In the genomic region with DNA sequence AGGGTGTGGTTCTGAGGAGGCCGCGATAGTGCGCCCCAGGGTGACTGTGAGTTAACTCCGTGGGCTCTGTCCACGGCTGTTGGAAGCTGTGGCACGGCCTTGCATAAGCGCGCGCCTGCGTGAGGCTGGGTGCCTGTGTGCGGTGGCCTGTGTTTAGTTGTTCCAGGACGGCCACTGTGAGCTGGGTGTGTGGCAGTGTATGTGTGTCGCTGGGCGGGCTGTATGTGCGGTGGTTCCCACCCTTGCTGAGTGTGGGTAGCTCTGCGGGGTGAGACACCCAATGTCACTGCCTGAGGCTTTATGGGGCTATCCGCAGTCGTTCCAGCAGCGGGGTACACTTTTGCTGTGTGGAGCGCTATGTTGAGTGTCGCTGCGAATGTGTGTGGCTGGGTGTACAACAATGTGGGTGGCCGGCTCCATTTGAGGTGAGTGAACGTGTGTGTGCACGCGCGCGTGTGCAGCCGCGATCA, we compare ENCODE assay signal across 1 cellular context.
A peak's percentile ranks its signal among the peaks of the same experiment; 100 is the strongest.
TF ChIP-seq lines count a peak whose summit lies in the region.

No MANE protein-coding gene starts in this region.

TF ChIP-seq in K562, 482 proteins besides CTCF, POLR2A, EP300 and RAD21 (continued from another document and continues in another):
- TF ChIP-seq ATF6 (CRISPR knock-in tag; IDR thresholded peaks at IDR 0.05) (no peak), ATF1 (CRISPR knock-in tag; IDR thresholded peaks at IDR 0.05) (no peak), ATF1 (tag; IDR thresholded peaks at IDR 0.05) (peak; percentile 58), ZNF282 (CRISPR knock-in tag; IDR thresholded peaks at IDR 0.05) (no peak), PTTG1 (tag; IDR thresholded peaks at IDR 0.05; ENCODE audit: low read depth) (no peak), ZNF3 (CRISPR knock-in tag; IDR thresholded peaks at IDR 0.05) (no peak), TEAD1 (CRISPR knock-in tag; IDR thresholded peaks at IDR 0.05) (no peak), DIDO1 (tag; IDR thresholded peaks at IDR 0.05; ENCODE audit: low read depth) (no peak), SMARCB1 (IDR thresholded peaks at IDR 0.05; ENCODE audit: insufficient read length, low read depth) (no peak), KDM1A (IDR thresholded peaks at IDR 0.05) (peak in 1 of 2 experiments; percentile 42; a peak in 2 of 4 replicates), ZNF507 (tag; conservative IDR thresholded peaks at IDR 0.05) (no peak), GTF2F1 (IDR thresholded peaks at IDR 0.05; ENCODE audit: low read depth, low read length) (no peak), HDGF (IDR thresholded peaks at IDR 0.05) (peak; percentile 82; the same call in 1 of the 2 replicates), NONO (IDR thresholded peaks at IDR 0.05; ENCODE audit: low read depth in 2 of 2, low read length in 1 of 2) (no peak), ILK (tag; IDR thresholded peaks at IDR 0.05; ENCODE audit: borderline replicate concordance, low read depth) (no peak), SMAD1 (IDR thresholded peaks at IDR 0.05; ENCODE audit: low read depth, low read length, partially characterized antibody) (no peak), ZNF217 (CRISPR knock-in tag; IDR thresholded peaks at IDR 0.05) (no peak), GTF2E2 (tag; IDR thresholded peaks at IDR 0.05) (no peak), WHSC1 (IDR thresholded peaks at IDR 0.05; ENCODE audit: low read length) (no peak), ZBTB2 (IDR thresholded peaks at IDR 0.05) (peak; percentile 90), FOS (IDR thresholded peaks at IDR 0.05; ENCODE audit: extremely low read depth, insufficient read length) (no peak), BCOR (IDR thresholded peaks at IDR 0.05) (no peak), POLR2B (IDR thresholded peaks at IDR 0.05; ENCODE audit: low read depth, partially characterized antibody) (no peak), MYNN (IDR thresholded peaks at IDR 0.05) (no peak), MYNN (CRISPR knock-in tag; IDR thresholded peaks at IDR 0.05) (no peak), ARID4B (CRISPR knock-in tag; IDR thresholded peaks at IDR 0.05) (no peak), E4F1 (CRISPR knock-in tag; IDR thresholded peaks at IDR 0.05; ENCODE audit: borderline replicate concordance) (no peak), ZNF41 (CRISPR knock-in tag; conservative IDR thresholded peaks at IDR 0.05) (no peak), SP2 (IDR thresholded peaks at IDR 0.05; ENCODE audit: extremely low read depth, low read depth, low read length, poor library complexity, severe bottlenecking) (no peak), PHTF2 (CRISPR knock-in tag; IDR thresholded peaks at IDR 0.05) (no peak), SLC30A9 (CRISPR knock-in tag; IDR thresholded peaks at IDR 0.05) (no peak), RBFOX2 (IDR thresholded peaks at IDR 0.05; ENCODE audit: low read depth, low read length) (peak; percentile 68; the same call in 1 of the 2 replicates), IRF2 (CRISPR knock-in tag; IDR thresholded peaks at IDR 0.05) (no peak), ZNF589 (CRISPR knock-in tag; IDR thresholded peaks at IDR 0.05; ENCODE audit: low read depth) (no peak), TSHZ1 (CRISPR knock-in tag; IDR thresholded peaks at IDR 0.05) (no peak), PHF20 (IDR thresholded peaks at IDR 0.05; ENCODE audit: partially characterized antibody) (no peak), TFAM (CRISPR knock-in tag; conservative IDR thresholded peaks at IDR 0.05) (no peak), HNRNPLL (IDR thresholded peaks at IDR 0.05; ENCODE audit: low read depth, low read length, poor library complexity, severe bottlenecking) (no peak), RB1 (IDR thresholded peaks at IDR 0.05; ENCODE audit: low read depth) (no peak; the same call in 1 of the 2 replicates)
- TF ChIP-seq, protein P1, sequence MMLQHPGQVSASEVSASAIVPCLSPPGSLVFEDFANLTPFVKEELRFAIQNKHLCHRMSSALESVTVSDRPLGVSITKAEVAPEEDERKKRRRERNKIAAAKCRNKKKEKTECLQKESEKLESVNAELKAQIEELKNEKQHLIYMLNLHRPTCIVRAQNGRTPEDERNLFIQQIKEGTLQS (IDR thresholded peaks at IDR 0.05) = no peak
- TF ChIP-seq, protein P1 (CRISPR knock-in tag; conservative IDR thresholded peaks at IDR 0.05) = no peak
- TF ChIP-seq, protein P2, sequence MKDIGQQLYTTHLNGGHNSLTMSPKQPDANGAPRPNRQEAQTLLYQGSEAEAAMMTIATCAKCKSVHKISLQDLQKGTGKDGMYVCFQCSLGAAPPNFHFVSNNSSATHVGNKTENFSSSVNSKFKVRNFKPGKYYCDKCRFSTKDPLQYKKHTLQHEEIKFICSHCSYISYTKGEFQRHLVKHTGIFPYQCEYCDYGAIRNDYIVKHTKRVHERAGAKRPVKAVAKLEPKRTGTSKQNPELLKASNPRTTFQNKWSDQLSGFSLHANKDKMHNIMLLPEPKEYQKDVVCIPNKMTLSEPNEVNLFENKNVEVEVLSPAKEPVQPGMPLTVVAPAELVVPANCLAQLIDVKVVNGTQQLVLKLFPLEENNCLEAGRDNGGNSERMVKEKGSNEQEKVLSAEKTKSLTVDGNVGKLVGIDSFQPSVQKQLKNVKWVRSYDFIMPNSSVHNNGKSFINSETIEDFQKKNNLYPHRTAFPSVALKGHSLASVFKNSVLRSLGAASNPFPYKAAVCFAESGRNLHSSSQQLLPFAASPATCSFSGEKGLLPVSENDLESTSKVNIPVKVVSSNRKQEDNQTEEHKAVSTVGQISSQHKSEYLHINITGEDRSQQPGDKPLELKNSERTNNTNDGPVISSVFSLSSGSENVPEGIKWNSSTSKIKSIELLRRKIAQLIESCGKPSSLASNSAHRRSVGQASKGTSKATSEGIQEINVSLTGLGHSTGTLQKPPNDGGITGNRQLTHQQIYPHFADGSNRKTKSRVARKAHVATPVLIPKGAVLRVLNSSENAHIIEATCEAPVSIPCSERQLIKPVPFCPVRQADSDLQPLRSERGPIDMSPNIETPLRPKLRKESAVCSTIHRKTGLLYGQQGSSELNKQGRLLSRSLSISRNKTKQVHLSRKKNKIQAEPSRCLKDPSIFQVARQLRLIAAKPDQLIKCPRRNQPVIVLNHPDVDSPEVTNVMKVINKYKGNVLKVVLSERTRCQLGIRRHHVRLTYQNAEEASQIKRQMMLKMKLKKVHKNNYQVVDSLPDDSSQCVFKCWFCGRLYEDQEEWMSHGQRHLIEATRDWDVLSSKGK (CRISPR knock-in tag; IDR thresholded peaks at IDR 0.05) = no peak
- TF ChIP-seq, protein P3, sequence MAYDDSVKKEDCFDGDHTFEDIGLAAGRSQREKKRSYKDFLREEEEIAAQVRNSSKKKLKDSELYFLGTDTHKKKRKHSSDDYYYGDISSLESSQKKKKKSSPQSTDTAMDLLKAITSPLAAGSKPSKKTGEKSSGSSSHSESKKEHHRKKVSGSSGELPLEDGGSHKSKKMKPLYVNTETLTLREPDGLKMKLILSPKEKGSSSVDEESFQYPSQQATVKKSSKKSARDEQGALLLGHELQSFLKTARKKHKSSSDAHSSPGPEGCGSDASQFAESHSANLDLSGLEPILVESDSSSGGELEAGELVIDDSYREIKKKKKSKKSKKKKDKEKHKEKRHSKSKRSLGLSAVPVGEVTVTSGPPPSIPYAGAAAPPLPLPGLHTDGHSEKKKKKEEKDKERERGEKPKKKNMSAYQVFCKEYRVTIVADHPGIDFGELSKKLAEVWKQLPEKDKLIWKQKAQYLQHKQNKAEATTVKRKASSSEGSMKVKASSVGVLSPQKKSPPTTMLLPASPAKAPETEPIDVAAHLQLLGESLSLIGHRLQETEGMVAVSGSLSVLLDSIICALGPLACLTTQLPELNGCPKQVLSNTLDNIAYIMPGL (CRISPR knock-in tag; IDR thresholded peaks at IDR 0.05) = no peak
